Comparison of ENCODE assay signal across 25 cellular contexts in genomic region chr16:58218786-58219185, GRCh38.
"Had no signal": no experiment of that assay in that cellular context is flagged by ENCODE, and none has a peak within 500 bp of the region (broad histone marks: within the 10 kb centered on the region; RNA-seq: fewer than 3 reads in every experiment).

No MANE protein-coding gene starts in this region.

- H3K4me1 ChIP-seq: colonic mucosa, esophagus muscularis mucosa, foreskin keratinocyte, gastrocnemius medialis, gastroesophageal sphincter, heart left ventricle, heart right ventricle had no signal

- FAIRE-seq: colon, endometrium, frontal cortex had no signal

- H3K27ac ChIP-seq: colonic mucosa, coronary artery, dorsolateral prefrontal cortex, epithelial cell of prostate, esophagus muscularis mucosa, esophagus squamous epithelium, foreskin keratinocyte, gastrocnemius medialis, gastroesophageal sphincter, heart left ventricle, heart right ventricle had no signal

- H3K9me3 ChIP-seq: colonic mucosa, esophagus muscularis mucosa, esophagus squamous epithelium, gastrocnemius medialis had no signal

- H3K36me3 ChIP-seq: colonic mucosa, esophagus muscularis mucosa, esophagus squamous epithelium, gastrocnemius medialis, gastroesophageal sphincter, heart left ventricle, heart right ventricle had no signal

- H3K4me3 ChIP-seq: colonic mucosa, coronary artery, dorsolateral prefrontal cortex, esophagus muscularis mucosa, esophagus squamous epithelium, gastrocnemius medialis, gastroesophageal sphincter, heart left ventricle, heart right ventricle had no signal

- H3K27me3 ChIP-seq: colonic mucosa, foreskin keratinocyte, gastrocnemius medialis had no signal

- DNase-seq: colonic mucosa; cortex of kidney; dermis blood vessel endothelial cell; dorsolateral prefrontal cortex; effector CD4-positive, alpha-beta T cell; effector CD8-positive, alpha-beta T cell; effector memory CD4-positive, alpha-beta T cell; effector memory CD8-positive, alpha-beta T cell; endodermal cell; erythroblast; esophagus squamous epithelium; foreskin fibroblast; foreskin keratinocyte; gastrocnemius medialis; glutamatergic neuron; head of caudate nucleus; heart left ventricle; heart right ventricle had no signal
